In genomic region chr22:50401907-50402306, GRCh38 we compare ENCODE assay signal across 20 cellular contexts. TPM values are rescaled to one million over a fixed set of nuclear protein-coding genes. Genes with fewer than 3 reads are reported as not detected.
A peak's percentile ranks its signal among the peaks of the same experiment; 100 is the strongest.
DNase-seq lines count a peak whose midpoint lies in the region; ATAC-seq lines count a peak whose summit lies in the region.
"Had no signal": no experiment of that assay in that cellular context is flagged by ENCODE, and none has a peak within 500 bp of the region (broad histone marks: within the 10 kb centered on the region; RNA-seq: fewer than 3 reads in every experiment).

No MANE protein-coding gene starts in this region.

- peaks cover 27% of the 10 kb centered on the region for H3K36me3 Mint-ChIP-seq in T-helper 2 cell treated with Interferon-gamma antibody and Interleukin-4, amounts not matched to agents 5 μg/mL and 100 μg/mL, for 36 hours (ENCODE audit: low read depth)
- peaks cover 43% of the 10 kb centered on the region for H3K36me3 Mint-ChIP-seq in dendritic cell treated with granulocyte-macrophage colony-stimulating factor and Interleukin-4, amounts not matched to agents 40 ng/mL and 50 ng/mL, for 4 days (ENCODE audit: low read depth)
- no peaks in the 10 kb centered on the region for H3K36me3 Mint-ChIP-seq in natural killer cell treated with Interleukin-12 subunit alpha and Interleukin-12 subunit beta and Interleukin-15 and Interleukin-18, amount 100 ng/mL, for 72 hours

- peaks cover 13% of the 10 kb centered on the region for H3K4me1 Mint-ChIP-seq in T-helper 2 cell treated with Interferon-gamma antibody and Interleukin-4, amounts not matched to agents 5 μg/mL and 100 μg/mL, for 36 hours (ENCODE audit: low read depth)
- H3K4me1 Mint-ChIP-seq in dendritic cell treated with granulocyte-macrophage colony-stimulating factor and Interleukin-4, amounts not matched to agents 40 ng/mL and 50 ng/mL, for 4 days (ENCODE audit: low read depth), result peaks cover 79% of the 10 kb centered on the region
- peaks cover 18 to 46% of the 10 kb centered on the region in 2 donors for H3K4me1 Mint-ChIP-seq in natural killer cell treated with Interleukin-12 subunit alpha and Interleukin-12 subunit beta and Interleukin-15 and Interleukin-18, amount 100 ng/mL, for 72 hours (ENCODE audit: low read depth in 2 of 2)

- peak overlapping the region; percentile 20 for H3K27ac Mint-ChIP-seq in T-helper 2 cell treated with Interferon-gamma antibody and Interleukin-4, amounts not matched to agents 5 μg/mL and 100 μg/mL, for 36 hours
- peak overlapping the region; percentile 86 for H3K27ac Mint-ChIP-seq in dendritic cell treated with granulocyte-macrophage colony-stimulating factor and Interleukin-4, amounts not matched to agents 40 ng/mL and 50 ng/mL, for 4 days
- H3K27ac Mint-ChIP-seq in natural killer cell treated with Interleukin-12 subunit alpha and Interleukin-12 subunit beta and Interleukin-15 and Interleukin-18, amount 100 ng/mL, for 72 hours, result peak overlapping the region; percentile 35 to 94
- H3K27ac Mint-ChIP-seq: CD8-positive, alpha-beta T cell; GM23338 had no signal

- H3K9me3 Mint-ChIP-seq in T-helper 2 cell treated with Interferon-gamma antibody and Interleukin-4, amounts not matched to agents 5 μg/mL and 100 μg/mL, for 36 hours, result no peaks in the 10 kb centered on the region
- no peaks in the 10 kb centered on the region for H3K9me3 Mint-ChIP-seq in dendritic cell treated with granulocyte-macrophage colony-stimulating factor and Interleukin-4, amounts not matched to agents 40 ng/mL and 50 ng/mL, for 4 days
- H3K9me3 Mint-ChIP-seq in natural killer cell treated with Interleukin-12 subunit alpha and Interleukin-12 subunit beta and Interleukin-15 and Interleukin-18, amount 100 ng/mL, for 72 hours, result no peaks in the 10 kb centered on the region
- H3K9me3 Mint-ChIP-seq: CD8-positive, alpha-beta T cell; GM23338 had no signal

- no peak for ATAC-seq in natural killer cell treated with Interleukin-12 subunit alpha and Interleukin-12 subunit beta and Interleukin-15 and Interleukin-18, amount 100 ng/mL, for 72 hours
- ATAC-seq in HG03108 (IDR thresholded peaks at IDR 0.05; ENCODE audit: unreplicated experiment), result no peak
- ATAC-seq: CD8-positive, alpha-beta T cell; GM23338; PC-3; SK-N-SH treated with all-trans-retinoic acid at 6 μM for 48 hours had no signal

- DNase-seq in T-helper 2 cell treated with Interferon-gamma antibody and Interleukin-4, amounts not matched to agents 5 μg/mL and 100 μg/mL, for 36 hours (ENCODE audit: low spot score), result no peak
- DNase-seq in T-helper 2 cell, result no peak
- no peak for DNase-seq in natural killer cell treated with Interleukin-12 subunit alpha and Interleukin-12 subunit beta and Interleukin-15 and Interleukin-18, amount 100 ng/mL, for 72 hours (ENCODE audit: low spot score)
- no peak for DNase-seq in mesenteric fat pad (ENCODE audit: low spot score)
- DNase-seq in GF-D8 (lab: John Stamatoyannopoulos, UW), result no peak
- no peak for DNase-seq in NCI-H2081 treated with DMSO at 0.1 percent for 48 hours (lab: John Stamatoyannopoulos, UW)
- DNase-seq: BE2C; Calu3; CD8-positive, alpha-beta T cell; DMS53; NCI-H1417; NCI-H187 treated with DMSO at 0.1 percent for 48 hours; NCI-H526; PC-3; RPMI8226; SHP77 treated with DMSO at 0.1 percent for 48 hours had no signal

- no peaks in the 10 kb centered on the region for H3K27me3 Mint-ChIP-seq in T-helper 2 cell treated with Interferon-gamma antibody and Interleukin-4, amounts not matched to agents 5 μg/mL and 100 μg/mL, for 36 hours (ENCODE audit: low read depth)
- no peaks in the 10 kb centered on the region for H3K27me3 Mint-ChIP-seq in dendritic cell treated with granulocyte-macrophage colony-stimulating factor and Interleukin-4, amounts not matched to agents 40 ng/mL and 50 ng/mL, for 4 days
- no peaks in the 10 kb centered on the region for H3K27me3 Mint-ChIP-seq in natural killer cell treated with Interleukin-12 subunit alpha and Interleukin-12 subunit beta and Interleukin-15 and Interleukin-18, amount 100 ng/mL, for 72 hours

- H3K4me3 Mint-ChIP-seq in T-helper 2 cell treated with Interferon-gamma antibody and Interleukin-4, amounts not matched to agents 5 μg/mL and 100 μg/mL, for 36 hours, result no peak overlapping the region
- no peak overlapping the region for H3K4me3 Mint-ChIP-seq in dendritic cell treated with granulocyte-macrophage colony-stimulating factor and Interleukin-4, amounts not matched to agents 40 ng/mL and 50 ng/mL, for 4 days
- H3K4me3 Mint-ChIP-seq in natural killer cell treated with Interleukin-12 subunit alpha and Interleukin-12 subunit beta and Interleukin-15 and Interleukin-18, amount 100 ng/mL, for 72 hours, result no peak overlapping the region
- H3K4me3 Mint-ChIP-seq: CD8-positive, alpha-beta T cell; GM23338 had no signal

- intact Hi-C loops in dendritic cell treated with granulocyte-macrophage colony-stimulating factor and Interleukin-4, amounts not matched to agents 40 ng/mL and 50 ng/mL, for 4 days (cut with micrococcal nuclease), result no loop called here

RNA-seq across cellular contexts. Expression of gene PPP6R2, which starts 58.8 kb away (rescaled TPM):
- total RNA-seq in natural killer cell treated with Interleukin-12 subunit alpha and Interleukin-12 subunit beta and Interleukin-15 and Interleukin-18, amount 100 ng/mL, for 72 hours, result 100 to 1,000 TPM in 1 of 2 donors, 10 to 100 TPM in 1; 61.1 to 100 TPM
- 45.3 TPM for total RNA-seq in mesenteric fat pad

Comparison
In these comparisons a context has a peak if more than half of its experiments do, and no peak if none do; other contexts are left out.
1. H3K27ac Mint-ChIP-seq: peak in every context shown above with its lines; median percentile 86 in dendritic cell treated with granulocyte-macrophage colony-stimulating factor and Interleukin-4, amounts not matched to agents 40 ng/mL and 50 ng/mL, for 4 days; 64 in natural killer cell treated with Interleukin-12 subunit alpha and Interleukin-12 subunit beta and Interleukin-15 and Interleukin-18, amount 100 ng/mL, for 72 hours; 20 in T-helper 2 cell treated with Interferon-gamma antibody and Interleukin-4, amounts not matched to agents 5 μg/mL and 100 μg/mL, for 36 hours.